Comparison of ENCODE assay signal across 11 cellular contexts in the genomic region with DNA sequence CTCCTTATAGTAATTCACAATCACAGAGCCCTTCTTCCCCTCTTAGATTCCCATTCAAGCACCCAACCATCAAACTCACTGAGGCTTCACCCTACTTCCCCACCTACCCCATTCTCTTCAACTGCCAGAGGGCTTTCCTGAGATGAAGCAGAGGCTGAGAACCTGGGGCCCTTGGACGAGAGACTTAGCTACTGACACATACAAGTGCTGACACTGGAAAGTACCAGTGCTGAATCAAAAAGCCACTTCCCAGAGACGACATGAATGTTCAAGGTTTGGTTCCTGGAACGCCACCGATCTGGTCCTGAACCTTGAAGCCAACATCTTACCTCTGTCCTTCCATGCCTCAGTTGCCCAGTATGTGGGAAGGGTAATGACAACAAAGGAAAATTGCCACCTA. TPM values are rescaled to one million over a fixed set of nuclear protein-coding genes. Genes with fewer than 3 reads are reported as not detected.
DNase-seq lines count a peak whose midpoint lies in the region; TF ChIP-seq lines count a peak whose summit lies in the region.
"Had no signal": no experiment of that assay in that cellular context is flagged by ENCODE, and none has a peak within 500 bp of the region (broad histone marks: within the 10 kb centered on the region; RNA-seq: fewer than 3 reads in every experiment).

No MANE protein-coding gene starts in this region.

- DNase-seq in stimulated activated CD4-positive, alpha-beta T cell treated with anti-CD3 and anti-CD28 coated beads, Interleukin-15, amount 100 ng/mL, for 24 hours, result peak; percentile 68
- DNase-seq in stimulated activated CD4-positive, alpha-beta T cell treated with anti-CD3 and anti-CD28 coated beads, Interleukin-2, amount 100 ng/mL, for 48 hours, result no peak
- no peak for DNase-seq in activated CD4-positive, alpha-beta T cell treated with anti-CD3 and anti-CD28 coated beads, Interleukin-2, amount 10 ng/mL, durations not matched to agents 7 days and 5 days
- DNase-seq in immature natural killer cell (no peak), DMS79 (lab: John Stamatoyannopoulos, UW) (no peak), progenitor cell of endocrine pancreas (ENCODE audit: low spot score, unreplicated experiment) (no peak), amniotic stem cell (lab: John Stamatoyannopoulos, UW) (no peak), SJCRH30 (no peak)
- DNase-seq: erythroblast, NCI-H1105, NCI-H524 treated with DMSO at 0.1 percent for 48 hours had no signal

- H3K27ac Mint-ChIP-seq in activated CD4-positive, alpha-beta T cell treated with anti-CD3 and anti-CD28 coated beads, Interleukin-2, amount 10 ng/mL, durations not matched to agents 7 days and 5 days, result peak overlapping the region; percentile 95
- H3K27ac Mint-ChIP-seq in immature natural killer cell (peak overlapping the region; percentile 46 to 96 (median 85)), progenitor cell of endocrine pancreas (no peak overlapping the region)

- no peaks in the 10 kb centered on the region for H3K36me3 ChIP-seq in SJCRH30

- H3K27me3 ChIP-seq in SJCRH30, result no peaks in the 10 kb centered on the region; the same call in 1 of the 2 replicates

- H3K27me3 Mint-ChIP-seq in activated CD4-positive, alpha-beta T cell treated with anti-CD3 and anti-CD28 coated beads, Interleukin-2, amount 10 ng/mL, durations not matched to agents 7 days and 5 days, result no peaks in the 10 kb centered on the region
- peaks cover 0 to 4% (median 0%) of the 10 kb centered on the region in 3 donors for H3K27me3 Mint-ChIP-seq in immature natural killer cell (ENCODE audit: low read depth in 3 of 3)
- peaks cover 9% of the 10 kb centered on the region for H3K27me3 Mint-ChIP-seq in progenitor cell of endocrine pancreas

- H3K9me3 Mint-ChIP-seq in activated CD4-positive, alpha-beta T cell treated with anti-CD3 and anti-CD28 coated beads, Interleukin-2, amount 10 ng/mL, durations not matched to agents 7 days and 5 days, result no peaks in the 10 kb centered on the region
- H3K9me3 Mint-ChIP-seq in immature natural killer cell (no peaks in the 10 kb centered on the region), progenitor cell of endocrine pancreas (ENCODE audit: low read depth) (no peaks in the 10 kb centered on the region)

- peaks cover 2% of the 10 kb centered on the region for H3K36me3 Mint-ChIP-seq in activated CD4-positive, alpha-beta T cell treated with anti-CD3 and anti-CD28 coated beads, Interleukin-2, amount 10 ng/mL, durations not matched to agents 7 days and 5 days (ENCODE audit: low read depth)
- H3K36me3 Mint-ChIP-seq in immature natural killer cell, result no peaks in the 10 kb centered on the region
- H3K36me3 Mint-ChIP-seq in progenitor cell of endocrine pancreas (ENCODE audit: insufficient read depth), result no peaks in the 10 kb centered on the region

- H3K4me1 ChIP-seq in SJCRH30, result no peaks in the 10 kb centered on the region

- H3K4me3 Mint-ChIP-seq in activated CD4-positive, alpha-beta T cell treated with anti-CD3 and anti-CD28 coated beads, Interleukin-2, amount 10 ng/mL, durations not matched to agents 7 days and 5 days, result peak overlapping the region; percentile 40
- H3K4me3 Mint-ChIP-seq in immature natural killer cell, result peak overlapping the region in 3 of 5 donors; percentile 12 to 84 (median 15)
- no peak overlapping the region for H3K4me3 Mint-ChIP-seq in progenitor cell of endocrine pancreas (ENCODE audit: low read depth)

- H3K4me1 Mint-ChIP-seq in activated CD4-positive, alpha-beta T cell treated with anti-CD3 and anti-CD28 coated beads, Interleukin-2, amount 10 ng/mL, durations not matched to agents 7 days and 5 days, result peaks cover 83% of the 10 kb centered on the region
- H3K4me1 Mint-ChIP-seq in immature natural killer cell (peaks cover 69 to 85% of the 10 kb centered on the region in 2 donors), progenitor cell of endocrine pancreas (ENCODE audit: low read depth) (peaks cover 5% of the 10 kb centered on the region)

- no peak overlapping the region for H3K27ac ChIP-seq in SJCRH30

- H3K4me3 ChIP-seq in SJCRH30, result no peak overlapping the region

- no peak for TF ChIP-seq CTCF in progenitor cell of endocrine pancreas (IDR thresholded peaks at IDR 0.05; ENCODE audit: unreplicated experiment)

- POLR2A ChIA-PET in activated CD4-positive, alpha-beta T cell treated with anti-CD3 and anti-CD28 coated beads, Interleukin-2, amount 10 ng/mL, durations not matched to agents 7 days and 5 days (lab: Charles Lee), result interaction anchor here (1.0 to 1.2 kb wide), 3 partner anchors 10 to 96 kb away, joined by 3 read pairs; no protein-coding TSS in a partner anchor

- CTCF ChIA-PET in activated CD4-positive, alpha-beta T cell treated with anti-CD3 and anti-CD28 coated beads, Interleukin-2, amount 10 ng/mL, durations not matched to agents 7 days and 5 days (lab: Charles Lee), result interaction anchor here (0.5 to 4.9 kb wide), 8 partner anchors 9 to 105 kb away, joined by 3 to 35 read pairs (median 10); a partner anchor contains a TSS

- peaks cover 6% of the 10 kb centered on the region; the same call in 1 of the 2 replicates for H3K9me3 ChIP-seq in SJCRH30 (replicated peaks)

RNA-seq across cellular contexts. Expression of a gene that starts 16.6 kb away (rescaled TPM):
- total RNA-seq in activated CD4-positive, alpha-beta T cell treated with anti-CD3 and anti-CD28 coated beads, Interleukin-2, amount 10 ng/mL, durations not matched to agents 7 days and 5 days, result 100 to 1,000 TPM; 128 to 130 TPM
- polyA plus RNA-seq in immature natural killer cell, result 10 to 100 TPM; 45.6 to 67.3 (median 61.1) TPM
- total RNA-seq in progenitor cell of endocrine pancreas, result 36.6 and 38.8 TPM in 2 replicates
- total RNA-seq in SJCRH30 (2014; rRNA removed; shearing (Covaris generic)), result 33.8 and 39.0 TPM in 2 replicates
